In the genomic region with DNA sequence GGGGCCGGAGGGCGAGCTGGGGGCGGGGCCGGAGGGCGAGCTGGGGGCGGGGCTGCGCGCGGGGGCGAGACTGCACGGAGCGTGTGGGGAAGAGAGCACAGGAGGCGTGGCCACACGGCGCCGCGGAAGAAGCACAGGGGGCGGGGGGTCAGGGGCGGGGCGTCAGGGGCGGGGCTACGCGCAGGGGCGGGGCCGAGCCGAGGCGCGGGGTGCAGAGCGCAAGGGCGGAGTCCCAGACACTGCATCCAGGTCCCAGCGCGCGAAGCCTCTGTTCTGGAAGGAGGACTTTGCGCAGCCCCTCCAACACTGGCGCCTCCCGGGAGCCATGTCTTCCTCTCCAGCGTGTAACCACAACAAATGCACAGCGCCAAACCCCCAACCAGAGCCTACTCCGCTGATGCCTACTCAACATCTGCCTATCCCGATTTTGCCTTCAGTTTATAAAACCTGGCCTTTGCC, we compare ENCODE assay signal across 1 cellular context.
TF ChIP-seq lines count a peak whose summit lies in the region.

No MANE protein-coding gene starts in this region.

TF ChIP-seq in HepG2, 621 proteins besides CTCF, POLR2A, EP300 and RAD21 (continued from another document and continues in another):
- TF ChIP-seq, protein P1, sequence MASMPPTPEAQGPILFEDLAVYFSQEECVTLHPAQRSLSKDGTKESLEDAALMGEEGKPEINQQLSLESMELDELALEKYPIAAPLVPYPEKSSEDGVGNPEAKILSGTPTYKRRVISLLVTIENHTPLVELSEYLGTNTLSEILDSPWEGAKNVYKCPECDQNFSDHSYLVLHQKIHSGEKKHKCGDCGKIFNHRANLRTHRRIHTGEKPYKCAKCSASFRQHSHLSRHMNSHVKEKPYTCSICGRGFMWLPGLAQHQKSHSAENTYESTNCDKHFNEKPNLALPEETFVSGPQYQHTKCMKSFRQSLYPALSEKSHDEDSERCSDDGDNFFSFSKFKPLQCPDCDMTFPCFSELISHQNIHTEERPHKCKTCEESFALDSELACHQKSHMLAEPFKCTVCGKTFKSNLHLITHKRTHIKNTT (CRISPR knock-in tag; IDR thresholded peaks at IDR 0.05): no peak
- TF ChIP-seq ZNF510 (CRISPR knock-in tag; IDR thresholded peaks at IDR 0.05; ENCODE audit: low read depth) (no peak), ZNF441 (CRISPR knock-in tag; IDR thresholded peaks at IDR 0.05; ENCODE audit: borderline replicate concordance) (0 out of 2 replicates have a peak, but pooled peaks have one; percentile 14), FOXM1 (CRISPR knock-in tag; IDR thresholded peaks at IDR 0.05) (no peak), NR2C2 (CRISPR knock-in tag; IDR thresholded peaks at IDR 0.05; ENCODE audit: borderline replicate concordance) (no peak), GATAD1 (CRISPR knock-in tag; IDR thresholded peaks at IDR 0.05) (no peak), SCMH1 (CRISPR knock-in tag; IDR thresholded peaks at IDR 0.05; ENCODE audit: borderline replicate concordance) (no peak), ZNF207 (IDR thresholded peaks at IDR 0.05; ENCODE audit: borderline replicate concordance) (no peak), ZKSCAN8 (CRISPR knock-in tag; IDR thresholded peaks at IDR 0.05; ENCODE audit: borderline replicate concordance) (no peak), TP53 (CRISPR knock-in tag; conservative IDR thresholded peaks at IDR 0.05) (no peak), SAP130 (CRISPR knock-in tag; IDR thresholded peaks at IDR 0.05; ENCODE audit: low read depth) (peak; percentile 65), HNRNPUL1 (IDR thresholded peaks at IDR 0.05; ENCODE audit: low read depth, low read length) (no peak), MTA3 (CRISPR knock-in tag; IDR thresholded peaks at IDR 0.05) (no peak), ARNTL (CRISPR knock-in tag; IDR thresholded peaks at IDR 0.05) (no peak), ZNF383 (CRISPR knock-in tag; IDR thresholded peaks at IDR 0.05; ENCODE audit: borderline replicate concordance) (no peak), ZNF709 (CRISPR knock-in tag; IDR thresholded peaks at IDR 0.05) (no peak), JUN (CRISPR knock-in tag; IDR thresholded peaks at IDR 0.05) (no peak), HCFC1 (IDR thresholded peaks at IDR 0.05; ENCODE audit: low read depth, low read length) (no peak), MAF1 (CRISPR knock-in tag; IDR thresholded peaks at IDR 0.05; ENCODE audit: borderline replicate concordance) (no peak), MIER2 (CRISPR knock-in tag; IDR thresholded peaks at IDR 0.05) (0 out of 2 replicates have a peak, but pooled peaks have one; percentile 50), ZNF816 (CRISPR knock-in tag; IDR thresholded peaks at IDR 0.05; ENCODE audit: borderline replicate concordance) (no peak), NCOA1 (CRISPR knock-in tag; IDR thresholded peaks at IDR 0.05) (no peak), FLYWCH1 (CRISPR knock-in tag; IDR thresholded peaks at IDR 0.05) (no peak), KLF6 (CRISPR knock-in tag; IDR thresholded peaks at IDR 0.05) (peak; percentile 51; the same call in 1 of the 2 replicates), GLI4 (CRISPR knock-in tag; IDR thresholded peaks at IDR 0.05; ENCODE audit: borderline replicate concordance) (no peak), NKX3-1 (CRISPR knock-in tag; IDR thresholded peaks at IDR 0.05) (no peak), ZSCAN21 (CRISPR knock-in tag; IDR thresholded peaks at IDR 0.05; ENCODE audit: borderline replicate concordance) (no peak), FOXC1 (CRISPR knock-in tag; IDR thresholded peaks at IDR 0.05; ENCODE audit: borderline replicate concordance) (no peak), HNRNPK (IDR thresholded peaks at IDR 0.05; ENCODE audit: low read depth, low read length, poor library complexity, severe bottlenecking) (no peak), NFATC3 (CRISPR knock-in tag; IDR thresholded peaks at IDR 0.05) (no peak), ZNF124 (CRISPR knock-in tag; IDR thresholded peaks at IDR 0.05) (peak; percentile 79; the same call in 1 of the 2 replicates), SMAD3 (CRISPR knock-in tag; IDR thresholded peaks at IDR 0.05) (no peak), SIN3A (IDR thresholded peaks at IDR 0.05; ENCODE audit: borderline replicate concordance, low read depth, low read length) (no peak), ZNF20 (CRISPR knock-in tag; IDR thresholded peaks at IDR 0.05) (no peak), ZNF382 (CRISPR knock-in tag; IDR thresholded peaks at IDR 0.05; ENCODE audit: borderline replicate concordance) (no peak)
- TF ChIP-seq, protein P2, sequence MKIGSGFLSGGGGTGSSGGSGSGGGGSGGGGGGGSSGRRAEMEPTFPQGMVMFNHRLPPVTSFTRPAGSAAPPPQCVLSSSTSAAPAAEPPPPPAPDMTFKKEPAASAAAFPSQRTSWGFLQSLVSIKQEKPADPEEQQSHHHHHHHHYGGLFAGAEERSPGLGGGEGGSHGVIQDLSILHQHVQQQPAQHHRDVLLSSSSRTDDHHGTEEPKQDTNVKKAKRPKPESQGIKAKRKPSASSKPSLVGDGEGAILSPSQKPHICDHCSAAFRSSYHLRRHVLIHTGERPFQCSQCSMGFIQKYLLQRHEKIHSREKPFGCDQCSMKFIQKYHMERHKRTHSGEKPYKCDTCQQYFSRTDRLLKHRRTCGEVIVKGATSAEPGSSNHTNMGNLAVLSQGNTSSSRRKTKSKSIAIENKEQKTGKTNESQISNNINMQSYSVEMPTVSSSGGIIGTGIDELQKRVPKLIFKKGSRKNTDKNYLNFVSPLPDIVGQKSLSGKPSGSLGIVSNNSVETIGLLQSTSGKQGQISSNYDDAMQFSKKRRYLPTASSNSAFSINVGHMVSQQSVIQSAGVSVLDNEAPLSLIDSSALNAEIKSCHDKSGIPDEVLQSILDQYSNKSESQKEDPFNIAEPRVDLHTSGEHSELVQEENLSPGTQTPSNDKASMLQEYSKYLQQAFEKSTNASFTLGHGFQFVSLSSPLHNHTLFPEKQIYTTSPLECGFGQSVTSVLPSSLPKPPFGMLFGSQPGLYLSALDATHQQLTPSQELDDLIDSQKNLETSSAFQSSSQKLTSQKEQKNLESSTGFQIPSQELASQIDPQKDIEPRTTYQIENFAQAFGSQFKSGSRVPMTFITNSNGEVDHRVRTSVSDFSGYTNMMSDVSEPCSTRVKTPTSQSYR (CRISPR knock-in tag; IDR thresholded peaks at IDR 0.05; ENCODE audit: borderline replicate concordance): no peak
- TF ChIP-seq, protein P3, sequence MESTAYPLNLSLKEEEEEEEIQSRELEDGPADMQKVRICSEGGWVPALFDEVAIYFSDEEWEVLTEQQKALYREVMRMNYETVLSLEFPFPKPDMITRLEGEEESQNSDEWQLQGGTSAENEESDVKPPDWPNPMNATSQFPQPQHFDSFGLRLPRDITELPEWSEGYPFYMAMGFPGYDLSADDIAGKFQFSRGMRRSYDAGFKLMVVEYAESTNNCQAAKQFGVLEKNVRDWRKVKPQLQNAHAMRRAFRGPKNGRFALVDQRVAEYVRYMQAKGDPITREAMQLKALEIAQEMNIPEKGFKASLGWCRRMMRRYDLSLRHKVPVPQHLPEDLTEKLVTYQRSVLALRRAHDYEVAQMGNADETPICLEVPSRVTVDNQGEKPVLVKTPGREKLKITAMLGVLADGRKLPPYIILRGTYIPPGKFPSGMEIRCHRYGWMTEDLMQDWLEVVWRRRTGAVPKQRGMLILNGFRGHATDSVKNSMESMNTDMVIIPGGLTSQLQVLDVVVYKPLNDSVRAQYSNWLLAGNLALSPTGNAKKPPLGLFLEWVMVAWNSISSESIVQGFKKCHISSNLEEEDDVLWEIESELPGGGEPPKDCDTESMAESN (CRISPR knock-in tag; conservative IDR thresholded peaks at IDR 0.05): no peak
- TF ChIP-seq, protein P4, sequence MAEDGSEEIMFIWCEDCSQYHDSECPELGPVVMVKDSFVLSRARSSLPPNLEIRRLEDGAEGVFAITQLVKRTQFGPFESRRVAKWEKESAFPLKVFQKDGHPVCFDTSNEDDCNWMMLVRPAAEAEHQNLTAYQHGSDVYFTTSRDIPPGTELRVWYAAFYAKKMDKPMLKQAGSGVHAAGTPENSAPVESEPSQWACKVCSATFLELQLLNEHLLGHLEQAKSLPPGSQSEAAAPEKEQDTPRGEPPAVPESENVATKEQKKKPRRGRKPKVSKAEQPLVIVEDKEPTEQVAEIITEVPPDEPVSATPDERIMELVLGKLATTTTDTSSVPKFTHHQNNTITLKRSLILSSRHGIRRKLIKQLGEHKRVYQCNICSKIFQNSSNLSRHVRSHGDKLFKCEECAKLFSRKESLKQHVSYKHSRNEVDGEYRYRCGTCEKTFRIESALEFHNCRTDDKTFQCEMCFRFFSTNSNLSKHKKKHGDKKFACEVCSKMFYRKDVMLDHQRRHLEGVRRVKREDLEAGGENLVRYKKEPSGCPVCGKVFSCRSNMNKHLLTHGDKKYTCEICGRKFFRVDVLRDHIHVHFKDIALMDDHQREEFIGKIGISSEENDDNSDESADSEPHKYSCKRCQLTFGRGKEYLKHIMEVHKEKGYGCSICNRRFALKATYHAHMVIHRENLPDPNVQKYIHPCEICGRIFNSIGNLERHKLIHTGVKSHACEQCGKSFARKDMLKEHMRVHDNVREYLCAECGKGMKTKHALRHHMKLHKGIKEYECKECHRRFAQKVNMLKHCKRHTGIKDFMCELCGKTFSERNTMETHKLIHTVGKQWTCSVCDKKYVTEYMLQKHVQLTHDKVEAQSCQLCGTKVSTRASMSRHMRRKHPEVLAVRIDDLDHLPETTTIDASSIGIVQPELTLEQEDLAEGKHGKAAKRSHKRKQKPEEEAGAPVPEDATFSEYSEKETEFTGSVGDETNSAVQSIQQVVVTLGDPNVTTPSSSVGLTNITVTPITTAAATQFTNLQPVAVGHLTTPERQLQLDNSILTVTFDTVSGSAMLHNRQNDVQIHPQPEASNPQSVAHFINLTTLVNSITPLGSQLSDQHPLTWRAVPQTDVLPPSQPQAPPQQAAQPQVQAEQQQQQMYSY (CRISPR knock-in tag; IDR thresholded peaks at IDR 0.05): no peak
- TF ChIP-seq, protein P5, sequence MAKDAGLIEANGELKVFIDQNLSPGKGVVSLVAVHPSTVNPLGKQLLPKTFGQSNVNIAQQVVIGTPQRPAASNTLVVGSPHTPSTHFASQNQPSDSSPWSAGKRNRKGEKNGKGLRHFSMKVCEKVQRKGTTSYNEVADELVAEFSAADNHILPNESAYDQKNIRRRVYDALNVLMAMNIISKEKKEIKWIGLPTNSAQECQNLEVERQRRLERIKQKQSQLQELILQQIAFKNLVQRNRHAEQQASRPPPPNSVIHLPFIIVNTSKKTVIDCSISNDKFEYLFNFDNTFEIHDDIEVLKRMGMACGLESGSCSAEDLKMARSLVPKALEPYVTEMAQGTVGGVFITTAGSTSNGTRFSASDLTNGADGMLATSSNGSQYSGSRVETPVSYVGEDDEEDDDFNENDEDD (CRISPR knock-in tag; IDR thresholded peaks at IDR 0.05; ENCODE audit: borderline replicate concordance): peak; percentile 66; the same call in 1 of the 2 replicates
- TF ChIP-seq, protein P6, sequence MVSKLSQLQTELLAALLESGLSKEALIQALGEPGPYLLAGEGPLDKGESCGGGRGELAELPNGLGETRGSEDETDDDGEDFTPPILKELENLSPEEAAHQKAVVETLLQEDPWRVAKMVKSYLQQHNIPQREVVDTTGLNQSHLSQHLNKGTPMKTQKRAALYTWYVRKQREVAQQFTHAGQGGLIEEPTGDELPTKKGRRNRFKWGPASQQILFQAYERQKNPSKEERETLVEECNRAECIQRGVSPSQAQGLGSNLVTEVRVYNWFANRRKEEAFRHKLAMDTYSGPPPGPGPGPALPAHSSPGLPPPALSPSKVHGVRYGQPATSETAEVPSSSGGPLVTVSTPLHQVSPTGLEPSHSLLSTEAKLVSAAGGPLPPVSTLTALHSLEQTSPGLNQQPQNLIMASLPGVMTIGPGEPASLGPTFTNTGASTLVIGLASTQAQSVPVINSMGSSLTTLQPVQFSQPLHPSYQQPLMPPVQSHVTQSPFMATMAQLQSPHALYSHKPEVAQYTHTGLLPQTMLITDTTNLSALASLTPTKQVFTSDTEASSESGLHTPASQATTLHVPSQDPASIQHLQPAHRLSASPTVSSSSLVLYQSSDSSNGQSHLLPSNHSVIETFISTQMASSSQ (IDR thresholded peaks at IDR 0.05; ENCODE audit: low read depth): no peak
- TF ChIP-seq, protein P6 (CRISPR knock-in tag; IDR thresholded peaks at IDR 0.05; ENCODE audit: borderline replicate concordance): no peak
- TF ChIP-seq, protein P7, sequence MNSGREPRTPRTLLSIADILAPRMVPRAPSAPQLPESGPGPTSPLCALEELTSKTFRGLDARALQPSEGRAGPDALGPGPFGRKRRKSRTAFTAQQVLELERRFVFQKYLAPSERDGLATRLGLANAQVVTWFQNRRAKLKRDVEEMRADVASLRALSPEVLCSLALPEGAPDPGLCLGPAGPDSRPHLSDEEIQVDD (CRISPR knock-in tag; IDR thresholded peaks at IDR 0.05; ENCODE audit: borderline replicate concordance): no peak
- TF ChIP-seq, protein P8, sequence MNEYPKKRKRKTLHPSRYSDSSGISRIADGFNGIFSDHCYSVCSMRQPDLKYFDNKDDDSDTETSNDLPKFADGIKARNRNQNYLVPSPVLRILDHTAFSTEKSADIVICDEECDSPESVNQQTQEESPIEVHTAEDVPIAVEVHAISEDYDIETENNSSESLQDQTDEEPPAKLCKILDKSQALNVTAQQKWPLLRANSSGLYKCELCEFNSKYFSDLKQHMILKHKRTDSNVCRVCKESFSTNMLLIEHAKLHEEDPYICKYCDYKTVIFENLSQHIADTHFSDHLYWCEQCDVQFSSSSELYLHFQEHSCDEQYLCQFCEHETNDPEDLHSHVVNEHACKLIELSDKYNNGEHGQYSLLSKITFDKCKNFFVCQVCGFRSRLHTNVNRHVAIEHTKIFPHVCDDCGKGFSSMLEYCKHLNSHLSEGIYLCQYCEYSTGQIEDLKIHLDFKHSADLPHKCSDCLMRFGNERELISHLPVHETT (CRISPR knock-in tag; conservative IDR thresholded peaks at IDR 0.05): no peak
- TF ChIP-seq, protein P9, sequence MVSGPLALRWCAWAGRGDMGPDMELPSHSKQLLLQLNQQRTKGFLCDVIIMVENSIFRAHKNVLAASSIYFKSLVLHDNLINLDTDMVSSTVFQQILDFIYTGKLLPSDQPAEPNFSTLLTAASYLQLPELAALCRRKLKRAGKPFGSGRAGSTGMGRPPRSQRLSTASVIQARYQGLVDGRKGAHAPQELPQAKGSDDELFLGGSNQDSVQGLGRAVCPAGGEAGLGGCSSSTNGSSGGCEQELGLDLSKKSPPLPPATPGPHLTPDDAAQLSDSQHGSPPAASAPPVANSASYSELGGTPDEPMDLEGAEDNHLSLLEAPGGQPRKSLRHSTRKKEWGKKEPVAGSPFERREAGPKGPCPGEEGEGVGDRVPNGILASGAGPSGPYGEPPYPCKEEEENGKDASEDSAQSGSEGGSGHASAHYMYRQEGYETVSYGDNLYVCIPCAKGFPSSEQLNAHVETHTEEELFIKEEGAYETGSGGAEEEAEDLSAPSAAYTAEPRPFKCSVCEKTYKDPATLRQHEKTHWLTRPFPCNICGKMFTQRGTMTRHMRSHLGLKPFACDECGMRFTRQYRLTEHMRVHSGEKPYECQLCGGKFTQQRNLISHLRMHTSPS (CRISPR knock-in tag; IDR thresholded peaks at IDR 0.05; ENCODE audit: low read depth): no peak
